In genomic region chr17:43975898-43976297, GRCh38 we compare ENCODE assay signal across 11 cellular contexts. TPM values are rescaled to one million over a fixed set of nuclear protein-coding genes. Genes with fewer than 3 reads are reported as not detected.
"Had no signal": no experiment of that assay in that cellular context is flagged by ENCODE, and none has a peak within 500 bp of the region (broad histone marks: within the 10 kb centered on the region; RNA-seq: fewer than 3 reads in every experiment).

No MANE protein-coding gene starts in this region.

- H3K9ac ChIP-seq: KMS-11 had no signal

- DNase-seq: IMR-90, Karpas-422, KBM-7, KG1 had no signal

- H3K27ac ChIP-seq: HL-60, KMS-11 had no signal

- FAIRE-seq: HepG2, HTR-8/SVneo had no signal

- ATAC-seq: HepG2 had no signal

- H3K4me2 ChIP-seq: KMS-11 had no signal

RNA-seq across cellular contexts. Expression of gene PYY, which starts 22.2 kb away (rescaled TPM):
- total RNA-seq: HepG2, HT-29, HT1080, IMR-90 had no signal
- polyA plus RNA-seq: IgD-negative memory B cell, IMR-90 had no signal

RNA-seq across cellular contexts. Expression of gene PPY, which starts 33.6 kb away (rescaled TPM):
- total RNA-seq: HepG2, HT-29, HT1080, IMR-90 had no signal
- polyA plus RNA-seq: HepG2, IgD-negative memory B cell, IMR-90 had no signal
